ENCODE assay signal across 30 cellular contexts in genomic region chr6:114648847-114649246, GRCh38.
"Had no signal": no experiment of that assay in that cellular context is flagged by ENCODE, and none has a peak within 500 bp of the region (broad histone marks: within the 10 kb centered on the region; RNA-seq: fewer than 3 reads in every experiment).

No MANE protein-coding gene starts in this region.

- H3K4me1 ChIP-seq: left ventricle myocardium inferior, neural progenitor cell, stomach, testis, thyroid gland, upper lobe of right lung had no signal

- H3K36me3 Mint-ChIP-seq: naive B cell; neural progenitor cell; stimulated activated naive B cell treated with anti-CD40 and anti-IgM and Interleukin-4, amounts not matched to agents 10 μg/mL and 1 μg/mL and 100 μg/mL, for 72 hours had no signal

- H3K4me2 ChIP-seq: hepatocyte, neural progenitor cell had no signal

- H2AFZ ChIP-seq: hepatocyte, neural progenitor cell had no signal

- H3K27ac Mint-ChIP-seq: mesothelial cell of epicardium; naive B cell; natural killer cell; nephron progenitor cell; neural progenitor cell; progenitor cell of endocrine pancreas; stimulated activated naive B cell treated with anti-CD40 and anti-IgM and Interleukin-4, amounts not matched to agents 10 μg/mL and 1 μg/mL and 100 μg/mL, for 72 hours had no signal

- H3K27me3 ChIP-seq: hepatocyte, neural progenitor cell, neutrophil, ovary, stomach, testis, thyroid gland, upper lobe of right lung had no signal

- H3K9me3 ChIP-seq: neutrophil, ovary, stomach, testis, thyroid gland, upper lobe of right lung had no signal

- H3K9me3 Mint-ChIP-seq: nephron progenitor cell, neural progenitor cell had no signal

- H3K36me3 ChIP-seq: left ventricle myocardium inferior, neural progenitor cell, neutrophil, ovary, stomach, thyroid gland, upper lobe of right lung had no signal

- DNase-seq: kidney; left ventricle myocardium inferior; mesendoderm; naive B cell; natural killer cell; nephron progenitor cell; occipital lobe; ovary; retina; right cardiac atrium; stimulated activated CD4-positive, alpha-beta T cell treated with anti-CD3 and anti-CD28 coated beads, Interleukin-12 subunit alpha, Interleukin-12 subunit beta, amount 100 ng/mL, for 4 hours; stimulated activated CD4-positive, alpha-beta T cell treated with anti-CD3 and anti-CD28 coated beads, Interleukin-15, amount 100 ng/mL, for 24 hours; stimulated activated CD4-positive, alpha-beta T cell treated with anti-CD3 and anti-CD28 coated beads, Interleukin-2, amount 100 ng/mL, for 24 hours; stimulated activated CD4-positive, alpha-beta T cell treated with anti-CD3 and anti-CD28 coated beads, Interleukin-4, amount 100 ng/mL, for 1 hour; stimulated activated naive B cell treated with anti-CD40 and anti-IgM and Interleukin-4, amounts not matched to agents 10 μg/mL and 1 μg/mL and 100 μg/mL, for 72 hours; stimulated activated naive CD8-positive, alpha-beta T cell treated with anti-CD3 and anti-CD28 coated beads, Interleukin-15, Interleukin-2, amounts not matched to agents 100 U/mL and 50 U/mL, for 24 hours; stomach; testis; thyroid gland; upper lobe of right lung had no signal

- H3K27me3 Mint-ChIP-seq: naive B cell; stimulated activated naive B cell treated with anti-CD40 and anti-IgM and Interleukin-4, amounts not matched to agents 10 μg/mL and 1 μg/mL and 100 μg/mL, for 72 hours had no signal

- FAIRE-seq: islet of Langerhans, kidney, urothelium cell line had no signal

- H3K4me3 ChIP-seq: hepatocyte, left ventricle myocardium inferior, lung, neural progenitor cell, ovary, skin epidermis, stomach, testis, thyroid gland, upper lobe of right lung had no signal

- H3K9ac ChIP-seq: neural progenitor cell had no signal

- ATAC-seq: natural killer cell; right cardiac atrium; sciatic nerve; stimulated activated naive B cell treated with anti-CD40 and anti-IgM and Interleukin-4, amounts not matched to agents 10 μg/mL and 1 μg/mL and 100 μg/mL, for 72 hours; stimulated activated naive CD8-positive, alpha-beta T cell treated with anti-CD3 and anti-CD28 coated beads, Interleukin-15, Interleukin-2, amounts not matched to agents 100 U/mL and 50 U/mL, for 24 hours; upper lobe of right lung had no signal

- H3K79me2 ChIP-seq: hepatocyte had no signal

- H3K27ac ChIP-seq: hepatocyte, left ventricle myocardium inferior, neural progenitor cell, neutrophil, ovary, skin epidermis, testis, thyroid gland, upper lobe of right lung had no signal

- H3K4me3 Mint-ChIP-seq: mesothelial cell of epicardium; naive B cell; natural killer cell; nephron progenitor cell; neural progenitor cell; stimulated activated naive B cell treated with anti-CD40 and anti-IgM and Interleukin-4, amounts not matched to agents 10 μg/mL and 1 μg/mL and 100 μg/mL, for 72 hours had no signal

- H3K4me1 Mint-ChIP-seq: naive B cell; natural killer cell; stimulated activated naive B cell treated with anti-CD40 and anti-IgM and Interleukin-4, amounts not matched to agents 10 μg/mL and 1 μg/mL and 100 μg/mL, for 72 hours had no signal
